In the genomic region with DNA sequence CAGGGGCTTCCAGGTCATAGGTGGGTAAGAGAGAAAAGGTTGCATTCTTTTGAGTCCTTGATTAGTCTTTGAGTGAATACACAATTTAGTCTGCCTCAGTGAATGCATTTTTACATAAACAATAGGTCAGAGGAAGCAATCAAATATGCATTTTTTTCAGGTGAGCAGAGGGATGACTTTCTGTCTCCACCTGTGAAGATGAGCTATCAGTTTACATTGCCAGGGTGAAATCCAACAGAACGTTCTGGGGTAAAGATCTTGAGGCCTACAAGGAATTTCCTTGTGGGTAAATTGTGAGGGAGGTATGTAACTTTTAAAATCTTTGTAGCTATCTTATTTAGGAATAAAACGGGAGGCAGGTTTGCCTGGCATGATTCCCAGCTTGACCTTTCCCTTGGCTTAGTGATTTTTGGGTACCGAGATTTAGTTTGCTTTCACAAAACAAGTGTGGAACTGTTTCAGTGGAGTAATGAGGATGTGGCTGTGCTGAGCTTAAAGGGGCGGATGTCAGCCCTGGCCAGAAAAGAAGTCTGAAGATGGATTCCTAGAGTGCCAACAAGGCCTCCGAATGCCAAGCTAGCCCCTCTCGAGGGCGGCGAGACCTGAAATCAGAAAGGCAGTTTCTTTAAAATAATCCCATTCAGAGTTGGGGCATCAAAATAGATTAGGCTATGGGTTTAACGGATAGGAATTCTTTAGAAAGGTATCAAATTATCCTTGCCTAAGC, we compare ENCODE assay signal across 12 cellular contexts. TPM values are rescaled to one million over a fixed set of nuclear protein-coding genes. Genes with fewer than 3 reads are reported as not detected.
A peak's percentile ranks its signal among the peaks of the same experiment; 100 is the strongest.
DNase-seq lines count a peak whose midpoint lies in the region; ATAC-seq and TF ChIP-seq lines count a peak whose summit lies in the region.
"Had no signal": no experiment of that assay in that cellular context is flagged by ENCODE, and none has a peak within 500 bp of the region (broad histone marks: within the 10 kb centered on the region; RNA-seq: fewer than 3 reads in every experiment).

No MANE protein-coding gene starts in this region.

- H3K27ac ChIP-seq in ovary = no peak overlapping the region

- no peaks in the 10 kb centered on the region for H3K9me3 ChIP-seq in ovary
- H3K9me3 ChIP-seq: uterus had no signal

- POLR2A ChIA-PET in WTC11 (lab: Charles Lee) = interaction anchor here (1.0 to 1.3 kb wide), 2 partner anchors 10 to 28 kb away, joined by 3 to 4 read pairs; no protein-coding TSS in a partner anchor

- intact Hi-C loops in ovary (cut with DNase I) = no loop called here

- no peaks in the 10 kb centered on the region for H3K9me3 Mint-ChIP-seq in activated CD8-positive, alpha-beta memory T cell treated with anti-CD3 and anti-CD28 coated beads, Interleukin-2, amount 10 ng/mL, durations not matched to agents 7 days and 5 days (ENCODE audit: low read depth)
- H3K9me3 Mint-ChIP-seq in WTC11 (no peaks in the 10 kb centered on the region), endothelial cell (ENCODE audit: unreplicated experiment) (no peaks in the 10 kb centered on the region)
- H3K9me3 Mint-ChIP-seq in stimulated activated naive CD8-positive, alpha-beta T cell treated with anti-CD3 and anti-CD28 coated beads, Interleukin-15, amount 100 ng/mL, for 72 hours = no peaks in the 10 kb centered on the region

- peaks cover 66% of the 10 kb centered on the region for H3K4me1 Mint-ChIP-seq in activated CD8-positive, alpha-beta memory T cell treated with anti-CD3 and anti-CD28 coated beads, Interleukin-2, amount 10 ng/mL, durations not matched to agents 7 days and 5 days
- H3K4me1 Mint-ChIP-seq in WTC11 (peaks cover 71% of the 10 kb centered on the region), endothelial cell (ENCODE audit: unreplicated experiment) (peaks cover 28% of the 10 kb centered on the region)
- peaks cover 93% of the 10 kb centered on the region for H3K4me1 Mint-ChIP-seq in stimulated activated naive CD8-positive, alpha-beta T cell treated with anti-CD3 and anti-CD28 coated beads, Interleukin-15, amount 100 ng/mL, for 72 hours

- H3K27ac Mint-ChIP-seq in activated CD8-positive, alpha-beta memory T cell treated with anti-CD3 and anti-CD28 coated beads, Interleukin-2, amount 10 ng/mL, durations not matched to agents 7 days and 5 days = peak overlapping the region; percentile 63
- H3K27ac Mint-ChIP-seq in WTC11 (peak overlapping the region; percentile 54), endothelial cell (ENCODE audit: unreplicated experiment) (peak overlapping the region; percentile 9)
- H3K27ac Mint-ChIP-seq in stimulated activated naive CD8-positive, alpha-beta T cell treated with anti-CD3 and anti-CD28 coated beads, Interleukin-15, amount 100 ng/mL, for 72 hours = peak overlapping the region; percentile 85

- no peak overlapping the region for H3K4me3 ChIP-seq in ovary
- H3K4me3 ChIP-seq: uterus had no signal

- no peaks in the 10 kb centered on the region for H3K27me3 ChIP-seq in ovary
- H3K27me3 ChIP-seq: uterus had no signal

- H3K36me3 Mint-ChIP-seq in activated CD8-positive, alpha-beta memory T cell treated with anti-CD3 and anti-CD28 coated beads, Interleukin-2, amount 10 ng/mL, durations not matched to agents 7 days and 5 days = peaks cover 7% of the 10 kb centered on the region
- H3K36me3 Mint-ChIP-seq in WTC11 (no peaks in the 10 kb centered on the region), endothelial cell (ENCODE audit: low read depth, unreplicated experiment) (peaks cover 4% of the 10 kb centered on the region)

- no peak for TF ChIP-seq POLR2A in ovary (IDR thresholded peaks at IDR 0.05)

- CTCF ChIA-PET in activated CD8-positive, alpha-beta memory T cell treated with anti-CD3 and anti-CD28 coated beads, Interleukin-2, amount 10 ng/mL, durations not matched to agents 7 days and 5 days (lab: Charles Lee) = interaction anchor here (1.4 kb wide), 1 partner anchor 27 kb away, joined by 4 read pairs; no protein-coding TSS in a partner anchor
- CTCF ChIA-PET in WTC11 (lab: Charles Lee) = interaction anchor here (1.5 to 1.9 kb wide), 2 partner anchors 30 to 46 kb away, joined by 4 to 7 read pairs; a partner anchor contains a TSS

- no peak overlapping the region for H3K4me3 Mint-ChIP-seq in activated CD8-positive, alpha-beta memory T cell treated with anti-CD3 and anti-CD28 coated beads, Interleukin-2, amount 10 ng/mL, durations not matched to agents 7 days and 5 days
- H3K4me3 Mint-ChIP-seq in WTC11 (peak overlapping the region; percentile 1; the same call in 1 of the 2 replicates), endothelial cell (ENCODE audit: unreplicated experiment) (no peak overlapping the region)
- peak overlapping the region; percentile 41 for H3K4me3 Mint-ChIP-seq in stimulated activated naive CD8-positive, alpha-beta T cell treated with anti-CD3 and anti-CD28 coated beads, Interleukin-15, amount 100 ng/mL, for 72 hours

- ATAC-seq in activated CD8-positive, alpha-beta memory T cell treated with anti-CD3 and anti-CD28 coated beads, Interleukin-2, amount 10 ng/mL, durations not matched to agents 7 days and 5 days = no peak
- no peak for ATAC-seq in WTC11
- no peak for ATAC-seq in stimulated activated naive CD8-positive, alpha-beta T cell treated with anti-CD3 and anti-CD28 coated beads, Interleukin-15, amount 100 ng/mL, for 72 hours
- ATAC-seq in GM18858 (IDR thresholded peaks at IDR 0.05; ENCODE audit: unreplicated experiment) = no peak
- no peak for ATAC-seq in GM21367 (IDR thresholded peaks at IDR 0.05; ENCODE audit: unreplicated experiment)
- ATAC-seq: left ventricle myocardium superior had no signal

- no peaks in the 10 kb centered on the region for H3K27me3 Mint-ChIP-seq in activated CD8-positive, alpha-beta memory T cell treated with anti-CD3 and anti-CD28 coated beads, Interleukin-2, amount 10 ng/mL, durations not matched to agents 7 days and 5 days
- no peaks in the 10 kb centered on the region for H3K27me3 Mint-ChIP-seq in WTC11 (ENCODE audit: low read depth)
- H3K27me3 Mint-ChIP-seq in endothelial cell (ENCODE audit: unreplicated experiment) = peaks cover 3% of the 10 kb centered on the region
- no peaks in the 10 kb centered on the region for H3K27me3 Mint-ChIP-seq in stimulated activated naive CD8-positive, alpha-beta T cell treated with anti-CD3 and anti-CD28 coated beads, Interleukin-15, amount 100 ng/mL, for 72 hours

- WGBS in ovary, 3 donors = 71 to 79% (median 77%) methylated on average over 9 of the region's 9 CpGs

- no peak for DNase-seq in activated CD8-positive, alpha-beta memory T cell treated with anti-CD3 and anti-CD28 coated beads, Interleukin-2, amount 10 ng/mL, durations not matched to agents 7 days and 5 days
- no peak for DNase-seq in activated CD8-positive, alpha-beta memory T cell treated with anti-CD3 and anti-CD28 coated beads, Interleukin-2, amount 50 U/mL, for 48 hours
- DNase-seq in WTC11 (ENCODE audit: low spot score) (no peak), endothelial cell (ENCODE audit: low spot score) (no peak), ovary (no peak)
- no peak for DNase-seq in stimulated activated naive CD8-positive, alpha-beta T cell treated with anti-CD3 and anti-CD28 coated beads, Interleukin-15, amount 100 ng/mL, for 72 hours
- DNase-seq: activated CD8-positive, alpha-beta memory T cell treated with anti-CD3 and anti-CD28 coated beads for 24 hours; left ventricle myocardium superior; NCI-H187; uterus had no signal

- TF ChIP-seq CTCF in WTC11 (IDR thresholded peaks at IDR 0.05) (no peak), endothelial cell (IDR thresholded peaks at IDR 0.05; ENCODE audit: unreplicated experiment) (no peak), ovary (IDR thresholded peaks at IDR 0.05) (no peak)

- H3K36me3 ChIP-seq in ovary = no peaks in the 10 kb centered on the region
- H3K36me3 ChIP-seq: uterus had no signal

- H3K4me1 ChIP-seq in ovary (ENCODE audit: insufficient read depth) = peaks cover 12% of the 10 kb centered on the region
- H3K4me1 ChIP-seq: uterus had no signal

- no peak for TF ChIP-seq EP300 in ovary (IDR thresholded peaks at IDR 0.05)

TF ChIP-seq in WTC11, 78 proteins besides CTCF, POLR2A, EP300 and RAD21 (continues in another document):
- TF ChIP-seq PRRX2 (CRISPR knock-in tag; IDR thresholded peaks at IDR 0.05) (no peak), CREM (CRISPR knock-in tag; IDR thresholded peaks at IDR 0.05) (no peak), ZNF423 (CRISPR knock-in tag; IDR thresholded peaks at IDR 0.05) (no peak)
- TF ChIP-seq, protein P1, sequence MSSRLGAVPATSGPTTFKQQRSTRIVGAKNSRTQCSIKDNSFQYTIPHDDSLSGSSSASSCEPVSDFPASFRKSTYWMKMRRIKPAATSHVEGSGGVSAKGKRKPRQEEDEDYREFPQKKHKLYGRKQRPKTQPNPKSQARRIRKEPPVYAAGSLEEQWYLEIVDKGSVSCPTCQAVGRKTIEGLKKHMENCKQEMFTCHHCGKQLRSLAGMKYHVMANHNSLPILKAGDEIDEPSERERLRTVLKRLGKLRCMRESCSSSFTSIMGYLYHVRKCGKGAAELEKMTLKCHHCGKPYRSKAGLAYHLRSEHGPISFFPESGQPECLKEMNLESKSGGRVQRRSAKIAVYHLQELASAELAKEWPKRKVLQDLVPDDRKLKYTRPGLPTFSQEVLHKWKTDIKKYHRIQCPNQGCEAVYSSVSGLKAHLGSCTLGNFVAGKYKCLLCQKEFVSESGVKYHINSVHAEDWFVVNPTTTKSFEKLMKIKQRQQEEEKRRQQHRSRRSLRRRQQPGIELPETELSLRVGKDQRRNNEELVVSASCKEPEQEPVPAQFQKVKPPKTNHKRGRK (CRISPR knock-in tag; IDR thresholded peaks at IDR 0.05; ENCODE audit: borderline replicate concordance) = no peak
- TF ChIP-seq, protein P2, sequence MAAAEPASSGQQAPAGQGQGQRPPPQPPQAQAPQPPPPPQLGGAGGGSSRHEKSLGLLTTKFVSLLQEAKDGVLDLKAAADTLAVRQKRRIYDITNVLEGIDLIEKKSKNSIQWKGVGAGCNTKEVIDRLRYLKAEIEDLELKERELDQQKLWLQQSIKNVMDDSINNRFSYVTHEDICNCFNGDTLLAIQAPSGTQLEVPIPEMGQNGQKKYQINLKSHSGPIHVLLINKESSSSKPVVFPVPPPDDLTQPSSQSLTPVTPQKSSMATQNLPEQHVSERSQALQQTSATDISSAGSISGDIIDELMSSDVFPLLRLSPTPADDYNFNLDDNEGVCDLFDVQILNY (CRISPR knock-in tag; IDR thresholded peaks at IDR 0.05) = no peak

RNA-seq across cellular contexts. Expression of a gene that starts 29.5 kb away (rescaled TPM):
- total RNA-seq in activated CD8-positive, alpha-beta memory T cell treated with anti-CD3 and anti-CD28 coated beads, Interleukin-2, amount 10 ng/mL, durations not matched to agents 7 days and 5 days = 10 to 100 TPM; 29.2 to 34.0 TPM
- 18.1 to 26.7 TPM (median 19.2 TPM) in 3 replicates for total RNA-seq in WTC11 (2021)
- total RNA-seq in endothelial cell (ENCODE audit: unreplicated experiment) = 29.8 TPM
- total RNA-seq in ovary = 10 to 100 TPM in 5 of 7 donors, 1 to 10 TPM in 2; 7.7 to 13.1 (median 10.7) TPM
- 10 to 100 TPM in 1 of 2 donors, 1 to 10 TPM in 1; 3.6 to 18.4 TPM for polyA plus RNA-seq in ovary

Comparison
In these comparisons a context has a peak if more than half of its experiments do, and no peak if none do; other contexts are left out.
1. H3K27ac Mint-ChIP-seq: peak in every context shown above with its lines; median percentile 85 in stimulated activated naive CD8-positive, alpha-beta T cell treated with anti-CD3 and anti-CD28 coated beads, Interleukin-15, amount 100 ng/mL, for 72 hours; 63 in activated CD8-positive, alpha-beta memory T cell treated with anti-CD3 and anti-CD28 coated beads, Interleukin-2, amount 10 ng/mL, durations not matched to agents 7 days and 5 days; 54 in WTC11; 9 in endothelial cell.
2. H3K4me3 Mint-ChIP-seq: peak in WTC11 (single experiment) and stimulated activated naive CD8-positive, alpha-beta T cell treated with anti-CD3 and anti-CD28 coated beads, Interleukin-15, amount 100 ng/mL, for 72 hours (2 of 2); none in activated CD8-positive, alpha-beta memory T cell treated with anti-CD3 and anti-CD28 coated beads, Interleukin-2, amount 10 ng/mL, durations not matched to agents 7 days and 5 days (single experiment) and endothelial cell (single experiment).